ENCODE assay signal across 8 cellular contexts in the genomic region with DNA sequence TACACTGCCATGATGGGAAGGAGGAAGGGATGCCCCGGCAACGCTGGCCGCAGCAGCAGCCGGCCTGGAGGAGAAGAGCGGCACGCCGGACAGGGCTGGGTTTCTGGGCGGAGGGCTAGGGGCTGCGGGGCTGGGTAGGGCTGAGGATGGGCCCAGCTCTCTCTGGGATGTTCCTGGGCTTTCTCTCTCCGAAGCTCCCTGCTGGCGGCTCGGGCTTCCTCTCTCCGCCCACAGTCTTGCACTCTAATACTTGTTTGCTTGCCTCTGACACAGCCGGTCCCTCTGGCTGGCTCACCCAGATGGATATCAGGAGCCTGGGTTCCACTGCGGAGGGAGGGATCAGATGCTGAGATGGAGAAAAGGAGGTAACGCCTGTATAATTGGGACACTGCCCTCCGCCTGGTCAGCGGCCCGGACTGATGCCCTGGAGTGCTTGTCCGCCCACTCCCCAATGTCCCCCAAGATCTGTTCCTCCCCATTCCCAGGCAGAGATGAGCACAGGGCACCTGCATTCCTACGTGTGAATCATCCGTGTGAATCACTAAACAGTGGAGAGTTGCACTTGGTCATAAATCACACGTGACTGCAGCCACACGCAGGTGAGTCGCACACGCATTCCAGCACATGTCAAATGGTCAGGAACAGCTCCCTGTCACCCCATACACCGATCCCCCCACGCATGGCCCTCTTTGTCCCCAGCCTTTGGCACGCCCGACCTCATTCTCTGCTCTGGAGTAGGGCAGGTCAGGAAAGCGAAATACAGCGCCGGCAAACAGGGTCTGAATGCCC. TPM values are rescaled to one million over a fixed set of nuclear protein-coding genes. Genes with fewer than 3 reads are reported as not detected.
DNase-seq lines count a peak whose midpoint lies in the region; ATAC-seq and TF ChIP-seq lines count a peak whose summit lies in the region.

A gene (minus strand): TSS at position 535 of the 789 bp plus-strand sequence. CDS start 524 bp downstream, at position 11.

- H3K36me3 ChIP-seq in GM23338 (ENCODE audit: insufficient read depth), result no peaks in the 10 kb centered on the region
- no peaks in the 10 kb centered on the region for H3K36me3 ChIP-seq in endocrine pancreas (ENCODE audit: control insufficient read depth, insufficient read depth, low read length)
- H3K36me3 ChIP-seq in mucosa of rectum (ENCODE audit: control insufficient read depth in 2 of 2, insufficient read depth in 2 of 2, low read length in 2 of 2), result no peaks in the 10 kb centered on the region
- no peaks in the 10 kb centered on the region for H3K36me3 ChIP-seq in aorta (ENCODE audit: control insufficient read depth in 1 of 2, insufficient read depth in 2 of 2, low read length in 1 of 2)

- H3K27me3 Mint-ChIP-seq in GM23338 (ENCODE audit: insufficient read depth, low read depth, poor library complexity) (peaks cover 85% of the 10 kb centered on the region), T-helper 17 cell (peaks cover 67% of the 10 kb centered on the region)

- H3K9ac ChIP-seq in endocrine pancreas (ENCODE audit: control insufficient read depth, insufficient read depth, low read length) (peak within 1 kb of the TSS; percentile 80), mucosa of rectum (ENCODE audit: low read depth in 1 of 2, low read length in 2 of 2) (peak within 1 kb of the TSS; percentile 45 to 72)

- peaks cover 13% of the 10 kb centered on the region for H3K36me3 Mint-ChIP-seq in GM23338 (ENCODE audit: low read depth)
- H3K36me3 Mint-ChIP-seq in T-helper 17 cell (ENCODE audit: low read depth), result peaks cover 2% of the 10 kb centered on the region

- no peak within 1 kb of the TSS for H3K27ac ChIP-seq in GM23338 (ENCODE audit: low read depth)
- H3K27ac ChIP-seq in mucosa of rectum (ENCODE audit: low read depth in 2 of 2, low read length in 2 of 2), result peak within 1 kb of the TSS; percentile 41 to 62
- H3K27ac ChIP-seq in aorta (ENCODE audit: low read depth in 1 of 2, low read length in 2 of 2), result no peak within 1 kb of the TSS

- WGBS in aorta, 2 donors, result 0 to 1% methylated on average over 32 to 33 of the region's 33 CpGs

- H3K9me3 ChIP-seq in T-helper 17 cell (ENCODE audit: control insufficient read depth, low read length, poor library complexity, severe bottlenecking), result no peaks in the 10 kb centered on the region
- H3K9me3 ChIP-seq in endocrine pancreas (ENCODE audit: control insufficient read depth, low read length), result no peaks in the 10 kb centered on the region
- H3K9me3 ChIP-seq in mucosa of rectum (ENCODE audit: control insufficient read depth in 2 of 2, low read length in 2 of 2), result no peaks in the 10 kb centered on the region
- no peaks in the 10 kb centered on the region for H3K9me3 ChIP-seq in aorta (ENCODE audit: control insufficient read depth, low read length)

- H3F3A ChIP-seq in GM23338 (replicated peaks; ENCODE audit: low read depth), result 0 out of 2 replicates have a peak, but pooled peaks cover 4% of the 10 kb centered on the region

- no peaks in the 10 kb centered on the region for H4K20me1 ChIP-seq in GM23338 (replicated peaks; ENCODE audit: insufficient read depth)

- H3K4me2 ChIP-seq in GM23338, result peak within 1 kb of the TSS; percentile 75

- H3K27ac Mint-ChIP-seq in GM23338, result peak within 1 kb of the TSS; percentile 83; the same call in 1 of the 2 replicates
- peak within 1 kb of the TSS; percentile 99 for H3K27ac Mint-ChIP-seq in T-helper 17 cell

- ATAC-seq in GM23338 (peak; percentile 1), T-helper 17 cell (peak; percentile 0), aorta (ENCODE audit: low FRiP score) (no peak)

- H3K9me3 Mint-ChIP-seq in GM23338, result peaks cover 17% of the 10 kb centered on the region

- H3K4me3 ChIP-seq in GM23338, result peak within 1 kb of the TSS; percentile 66
- peak within 1 kb of the TSS; percentile 85 for H3K4me3 ChIP-seq in endocrine pancreas (ENCODE audit: control insufficient read depth, insufficient read depth, low read length)
- H3K4me3 ChIP-seq in mucosa of rectum (ENCODE audit: low read length in 2 of 2), result peak within 1 kb of the TSS; percentile 69 to 85
- peak within 1 kb of the TSS; percentile 20 to 39 for H3K4me3 ChIP-seq in aorta (ENCODE audit: low read length in 2 of 2)

- H3K9me2 ChIP-seq in GM23338 (ENCODE audit: insufficient read depth), result no peaks in the 10 kb centered on the region

- H3K4me1 ChIP-seq in GM23338 (ENCODE audit: insufficient read depth) (peaks cover 7% of the 10 kb centered on the region; the same call in 1 of the 2 replicates), endocrine pancreas (ENCODE audit: control insufficient read depth, insufficient read depth, low read length) (no peaks in the 10 kb centered on the region), mucosa of rectum (ENCODE audit: control insufficient read depth in 2 of 2, insufficient read depth in 2 of 2, low read length in 2 of 2) (peaks cover 31 to 48% of the 10 kb centered on the region in 2 donors), aorta (ENCODE audit: control insufficient read depth in 1 of 2, insufficient read depth in 2 of 2, low read length in 2 of 2) (no peaks in the 10 kb centered on the region)

- intact Hi-C loops in aorta (cut with DNase I), result loop anchor here (2.0 to 10.0 kb wide), 3 partner anchors 21 to 69 kb away; no protein-coding TSS in a partner anchor

- H3K4me1 Mint-ChIP-seq in GM23338 (peaks cover 9% of the 10 kb centered on the region; the same call in 2 of the 3 replicates), T-helper 17 cell (peaks cover 43% of the 10 kb centered on the region)

- peaks cover 69% of the 10 kb centered on the region for H3K27me3 ChIP-seq in GM23338 (ENCODE audit: insufficient read depth)
- H3K27me3 ChIP-seq in endocrine pancreas (ENCODE audit: control insufficient read depth, insufficient read depth, low read length), result peaks cover 2% of the 10 kb centered on the region
- peaks cover 41 to 48% of the 10 kb centered on the region in 2 donors for H3K27me3 ChIP-seq in mucosa of rectum (ENCODE audit: control insufficient read depth in 2 of 2, insufficient read depth in 2 of 2, low read length in 2 of 2)
- no peaks in the 10 kb centered on the region for H3K27me3 ChIP-seq in aorta (ENCODE audit: control insufficient read depth in 1 of 2, insufficient read depth in 2 of 2, low read length in 1 of 2)

- H3K4me3 Mint-ChIP-seq in GM23338 (peak within 1 kb of the TSS; percentile 83), T-helper 17 cell (peak within 1 kb of the TSS; percentile 97)

- TF ChIP-seq CTCF in GM23338 (conservative IDR thresholded peaks at IDR 0.05; ENCODE audit: low read depth in 2 of 2), result no peak

- no peaks in the 10 kb centered on the region for H3K79me2 ChIP-seq in GM23338 (replicated peaks; ENCODE audit: insufficient read depth)

- DNase-seq in AG08396 (ENCODE audit: low spot score), result peak; percentile 67
- peak; percentile 59 for DNase-seq in GM23338 (ENCODE audit: low spot score)
- no peak for DNase-seq in T-helper 17 cell
- DNase-seq in aorta, result peak in 1 of 2 donors; percentile 78
- no peak for DNase-seq in NCI-H446 treated with DMSO at 0.1 percent for 48 hours (lab: John Stamatoyannopoulos, UW)
- no peak for DNase-seq in DMS153 (lab: John Stamatoyannopoulos, UW)

- H2AFZ ChIP-seq in GM23338, result peak within 1 kb of the TSS; percentile 98

TF ChIP-seq in GM23338, 12 proteins besides CTCF, POLR2A, EP300 and RAD21:
- TF ChIP-seq EZH2 (IDR thresholded peaks at IDR 0.05; ENCODE audit: low read depth, unreplicated experiment) (peak; percentile 22), STAT1 (IDR thresholded peaks at IDR 0.05; ENCODE audit: unreplicated experiment) (no peak)
- TF ChIP-seq, protein P1, sequence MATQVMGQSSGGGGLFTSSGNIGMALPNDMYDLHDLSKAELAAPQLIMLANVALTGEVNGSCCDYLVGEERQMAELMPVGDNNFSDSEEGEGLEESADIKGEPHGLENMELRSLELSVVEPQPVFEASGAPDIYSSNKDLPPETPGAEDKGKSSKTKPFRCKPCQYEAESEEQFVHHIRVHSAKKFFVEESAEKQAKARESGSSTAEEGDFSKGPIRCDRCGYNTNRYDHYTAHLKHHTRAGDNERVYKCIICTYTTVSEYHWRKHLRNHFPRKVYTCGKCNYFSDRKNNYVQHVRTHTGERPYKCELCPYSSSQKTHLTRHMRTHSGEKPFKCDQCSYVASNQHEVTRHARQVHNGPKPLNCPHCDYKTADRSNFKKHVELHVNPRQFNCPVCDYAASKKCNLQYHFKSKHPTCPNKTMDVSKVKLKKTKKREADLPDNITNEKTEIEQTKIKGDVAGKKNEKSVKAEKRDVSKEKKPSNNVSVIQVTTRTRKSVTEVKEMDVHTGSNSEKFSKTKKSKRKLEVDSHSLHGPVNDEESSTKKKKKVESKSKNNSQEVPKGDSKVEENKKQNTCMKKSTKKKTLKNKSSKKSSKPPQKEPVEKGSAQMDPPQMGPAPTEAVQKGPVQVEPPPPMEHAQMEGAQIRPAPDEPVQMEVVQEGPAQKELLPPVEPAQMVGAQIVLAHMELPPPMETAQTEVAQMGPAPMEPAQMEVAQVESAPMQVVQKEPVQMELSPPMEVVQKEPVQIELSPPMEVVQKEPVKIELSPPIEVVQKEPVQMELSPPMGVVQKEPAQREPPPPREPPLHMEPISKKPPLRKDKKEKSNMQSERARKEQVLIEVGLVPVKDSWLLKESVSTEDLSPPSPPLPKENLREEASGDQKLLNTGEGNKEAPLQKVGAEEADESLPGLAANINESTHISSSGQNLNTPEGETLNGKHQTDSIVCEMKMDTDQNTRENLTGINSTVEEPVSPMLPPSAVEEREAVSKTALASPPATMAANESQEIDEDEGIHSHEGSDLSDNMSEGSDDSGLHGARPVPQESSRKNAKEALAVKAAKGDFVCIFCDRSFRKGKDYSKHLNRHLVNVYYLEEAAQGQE (IDR thresholded peaks at IDR 0.05; ENCODE audit: unreplicated experiment), result no peak

RNA-seq across cellular contexts. Expression of the gene that starts here (rescaled TPM):
- total RNA-seq in GM23338 (2014; rRNA removed; shearing (Covaris generic)), result 0.10 and 1.6 TPM in 2 replicates
- polyA plus RNA-seq in GM23338 (2016; fragmentation: Nextera tagmentation; extraction: Ambion mirVana) (0.27 TPM in 1 of 2 replicates, not detected in the other), aorta (not detected)
- total RNA-seq in T-helper 17 cell (not detected), aorta (not detected)

Comparison
In these comparisons a context has a peak if more than half of its experiments do, and no peak if none do; other contexts are left out.
1. Peak in ATAC-seq in T-helper 17 cell; RNA of the gene not detected or under 1 TPM.
2. DNase-seq: peak in AG08396 (single experiment) and GM23338 (single experiment); none in T-helper 17 cell (0 of 3), NCI-H446 treated with DMSO at 0.1 percent for 48 hours (single experiment) and DMS153 (single experiment).
3. H3K27ac ChIP-seq: peak in mucosa of rectum (2 of 2); none in GM23338 (single experiment) and aorta (0 of 2).
4. H3K4me3 ChIP-seq: peak in every context shown above with its lines; median percentile 85 in endocrine pancreas; 77 in mucosa of rectum; 66 in GM23338; 30 in aorta.